35 cellular contexts compared by ENCODE assay signal in the genomic region with DNA sequence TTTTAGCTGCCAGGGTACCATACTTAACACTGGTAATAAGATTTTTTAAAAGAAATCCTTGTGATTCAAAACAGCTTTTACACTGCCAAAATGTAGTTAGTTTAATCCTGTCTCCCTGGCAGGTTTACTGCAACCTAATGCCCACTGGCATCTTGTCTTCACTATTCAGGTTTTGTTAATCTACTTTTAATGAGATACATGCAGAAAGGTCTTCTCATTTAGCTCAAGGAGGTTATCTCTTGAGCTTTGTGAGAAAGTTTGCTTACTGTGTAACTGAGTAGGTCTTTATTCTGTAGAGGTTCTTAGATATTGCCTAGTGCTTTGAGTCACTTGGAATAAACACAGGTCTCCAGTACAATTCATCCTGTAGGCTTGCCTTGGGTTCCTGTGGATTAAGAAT.
DNase-seq lines count a peak whose midpoint lies in the region; ATAC-seq and TF ChIP-seq lines count a peak whose summit lies in the region.
"Had no signal": no experiment of that assay in that cellular context is flagged by ENCODE, and none has a peak within 500 bp of the region (broad histone marks: within the 10 kb centered on the region; RNA-seq: fewer than 3 reads in every experiment).

No MANE protein-coding gene starts in this region.

- no peak overlapping the region for H3K27ac Mint-ChIP-seq in naive thymus-derived CD4-positive, alpha-beta T cell
- H3K27ac Mint-ChIP-seq: B cell; CD14-positive monocyte; CD4-positive, alpha-beta memory T cell; CD4-positive, alpha-beta T cell; CD4-positive, CD25-positive, alpha-beta regulatory T cell; CD8-positive, alpha-beta memory T cell; CD8-positive, alpha-beta T cell had no signal

- H3K36me3 ChIP-seq in SK-N-SH (replicated peaks in 1 of 2; ENCODE audit: control insufficient read depth in 1 of 2, insufficient read depth in 2 of 2, low read length in 1 of 2) (no peaks in the 10 kb centered on the region), HEK293 (ENCODE audit: control insufficient read depth in 2 of 2, insufficient read depth in 1 of 2, low read length in 2 of 2) (no peaks in the 10 kb centered on the region), esophagus muscularis mucosa (no peaks in the 10 kb centered on the region)
- H3K36me3 ChIP-seq in naive thymus-derived CD4-positive, alpha-beta T cell (ENCODE audit: control insufficient read depth in 2 of 3, insufficient read depth in 3 of 3, low read length in 3 of 3), result no peaks in the 10 kb centered on the region
- H3K36me3 ChIP-seq: BE2C; BLaER1; BLaER1 treated with 17β-estradiol and CSF1 and Interleukin-3, amounts not matched to agents 10 nM and 100 nM had no signal

- H2AFZ ChIP-seq in SK-N-SH (ENCODE audit: low read depth), result no peak overlapping the region

- H3K79me2 ChIP-seq in SK-N-SH (ENCODE audit: insufficient read depth), result no peaks in the 10 kb centered on the region

- H3K27me3 ChIP-seq in SK-N-SH (ENCODE audit: insufficient read depth), result no peaks in the 10 kb centered on the region
- H3K27me3 ChIP-seq in esophagus muscularis mucosa, result no peaks in the 10 kb centered on the region
- peaks cover 2% of the 10 kb centered on the region for H3K27me3 ChIP-seq in foreskin keratinocyte
- no peaks in the 10 kb centered on the region for H3K27me3 ChIP-seq in naive thymus-derived CD4-positive, alpha-beta T cell (ENCODE audit: control insufficient read depth in 2 of 2, insufficient read depth in 2 of 2, low read length in 2 of 2)
- H3K27me3 ChIP-seq: BE2C; BLaER1; BLaER1 treated with 17β-estradiol and CSF1 and Interleukin-3, amounts not matched to agents 10 nM and 100 nM had no signal

- TF ChIP-seq CTCF in SK-N-SH (IDR thresholded peaks at IDR 0.05), result no peak
- no peak for TF ChIP-seq CTCF in HEK293 (tag by site-specific recombination; IDR thresholded peaks at IDR 0.05)
- no peak for TF ChIP-seq CTCF in esophagus muscularis mucosa (IDR thresholded peaks at IDR 0.05)
- no peak for TF ChIP-seq CTCF in foreskin keratinocyte (conservative IDR thresholded peaks at IDR 0.05)

- no peaks in the 10 kb centered on the region for H3K9me2 ChIP-seq in SK-N-SH

- no peak for TF ChIP-seq EP300 in SK-N-SH (IDR thresholded peaks at IDR 0.05; ENCODE audit: borderline replicate concordance in 1 of 2, low read depth in 1 of 2, low read length in 1 of 2)
- no peak for TF ChIP-seq EP300 in esophagus muscularis mucosa (IDR thresholded peaks at IDR 0.05)

- H3K9me3 ChIP-seq in SK-N-SH (no peaks in the 10 kb centered on the region), HEK293 (ENCODE audit: control insufficient read depth, insufficient read depth, low read depth, low read length) (no peaks in the 10 kb centered on the region), esophagus muscularis mucosa (no peaks in the 10 kb centered on the region)
- no peaks in the 10 kb centered on the region for H3K9me3 ChIP-seq in naive thymus-derived CD4-positive, alpha-beta T cell (ENCODE audit: control insufficient read depth in 2 of 3, low read length in 3 of 3)
- H3K9me3 ChIP-seq: A549; BE2C; BLaER1; BLaER1 treated with 17β-estradiol and CSF1 and Interleukin-3, amounts not matched to agents 10 nM and 100 nM; Caco-2 had no signal

- H3K27me3 Mint-ChIP-seq in naive thymus-derived CD4-positive, alpha-beta T cell, result peaks cover 2 to 11% (median 7%) of the 10 kb centered on the region in 5 donors
- H3K27me3 Mint-ChIP-seq: CD4-positive, alpha-beta T cell had no signal

- H3K4me3 ChIP-seq in SK-N-SH (ENCODE audit: low read depth in 2 of 2, low read length in 1 of 2) (no peak overlapping the region), HEK293 (ENCODE audit: low read depth, low read length) (no peak overlapping the region), esophagus muscularis mucosa (no peak overlapping the region)
- H3K4me3 ChIP-seq in naive thymus-derived CD4-positive, alpha-beta T cell (ENCODE audit: low read length), result no peak overlapping the region
- H3K4me3 ChIP-seq: A549; BLaER1; BLaER1 treated with 17β-estradiol and CSF1 and Interleukin-3, amounts not matched to agents 10 nM and 100 nM had no signal

- no peak for TF ChIP-seq POLR2A in esophagus muscularis mucosa (IDR thresholded peaks at IDR 0.05; ENCODE audit: low read depth)

- H3K36me3 Mint-ChIP-seq in naive thymus-derived CD4-positive, alpha-beta T cell, result no peaks in the 10 kb centered on the region
- H3K36me3 Mint-ChIP-seq: CD14-positive monocyte; CD4-positive, alpha-beta memory T cell; CD4-positive, CD25-positive, alpha-beta regulatory T cell; CD8-positive, alpha-beta memory T cell; CD8-positive, alpha-beta T cell had no signal

- intact Hi-C loops in esophagus muscularis mucosa (cut with DNase I), result no loop called here
- intact Hi-C loops in naive thymus-derived CD4-positive, alpha-beta T cell (cut with micrococcal nuclease), result no loop called here

- no peak overlapping the region for H3K4me3 Mint-ChIP-seq in naive thymus-derived CD4-positive, alpha-beta T cell
- H3K4me3 Mint-ChIP-seq: B cell; CD14-positive monocyte; CD4-positive, alpha-beta memory T cell; CD4-positive, alpha-beta T cell; CD4-positive, CD25-positive, alpha-beta regulatory T cell; CD8-positive, alpha-beta memory T cell; CD8-positive, alpha-beta T cell had no signal

- H3K4me2 ChIP-seq in SK-N-SH, result no peak overlapping the region
- H3K4me2 ChIP-seq: A549; BLaER1; BLaER1 treated with 17β-estradiol and CSF1 and Interleukin-3, amounts not matched to agents 10 nM and 100 nM had no signal

- CTCF ChIA-PET in SK-N-SH (lab: Yijun Ruan, JAX), result no interaction called here
- CTCF ChIA-PET in HEK293 (lab: Yijun Ruan, JAX), result no interaction called here
- CTCF ChIA-PET in naive thymus-derived CD4-positive, alpha-beta T cell (lab: Charles Lee), result no interaction called here

- H3K27ac ChIP-seq in SK-N-SH (ENCODE audit: low read depth in 2 of 2, low read length in 1 of 2) (no peak overlapping the region), HEK293 (ENCODE audit: extremely low read depth, low read depth, low read length) (no peak overlapping the region), esophagus muscularis mucosa (replicated peaks in 1 of 4) (no peak overlapping the region), foreskin keratinocyte (no peak overlapping the region)
- H3K27ac ChIP-seq in naive thymus-derived CD4-positive, alpha-beta T cell (ENCODE audit: low read depth, low read length), result no peak overlapping the region
- H3K27ac ChIP-seq: 22Rv1; A549; BLaER1; BLaER1 treated with 17β-estradiol and CSF1 and Interleukin-3, amounts not matched to agents 10 nM and 100 nM; C4-2B had no signal

- no peak for ATAC-seq in SK-N-SH treated with all-trans-retinoic acid at 6 μM for 48 hours
- ATAC-seq in foreskin keratinocyte, result peak; percentile 34
- no peak for ATAC-seq in naive thymus-derived CD4-positive, alpha-beta T cell
- ATAC-seq: A549; CD8-positive, alpha-beta T cell had no signal

- H3K9me3 Mint-ChIP-seq in naive thymus-derived CD4-positive, alpha-beta T cell, result peaks cover 0 to 8% (median 2%) of the 10 kb centered on the region in 11 donors
- H3K9me3 Mint-ChIP-seq: CD8-positive, alpha-beta memory T cell; CD8-positive, alpha-beta T cell had no signal

- H3K4me1 ChIP-seq in SK-N-SH (ENCODE audit: control insufficient read depth in 1 of 2, insufficient read depth in 2 of 2, low read depth in 1 of 2, low read length in 1 of 2), result no peaks in the 10 kb centered on the region; a peak in 1 of 4 replicates
- H3K4me1 ChIP-seq in HEK293 (ENCODE audit: control insufficient read depth, insufficient read depth, low read length), result no peaks in the 10 kb centered on the region
- H3K4me1 ChIP-seq in esophagus muscularis mucosa, result no peaks in the 10 kb centered on the region
- no peaks in the 10 kb centered on the region for H3K4me1 ChIP-seq in foreskin keratinocyte
- no peaks in the 10 kb centered on the region for H3K4me1 ChIP-seq in naive thymus-derived CD4-positive, alpha-beta T cell (ENCODE audit: control insufficient read depth in 2 of 2, insufficient read depth in 2 of 2, low read length in 2 of 2)
- H3K4me1 ChIP-seq: A549; BE2C; BLaER1; BLaER1 treated with 17β-estradiol and CSF1 and Interleukin-3, amounts not matched to agents 10 nM and 100 nM; Caco-2 had no signal

- no peaks in the 10 kb centered on the region for H4K20me1 ChIP-seq in SK-N-SH (ENCODE audit: insufficient read depth)
- H4K20me1 ChIP-seq: BLaER1; BLaER1 treated with 17β-estradiol and CSF1 and Interleukin-3, amounts not matched to agents 10 nM and 100 nM had no signal

- TF ChIP-seq RAD21 in SK-N-SH (IDR thresholded peaks at IDR 0.05; ENCODE audit: low read length), result no peak

- DNase-seq in SK-N-SH (no peak), esophagus muscularis mucosa (ENCODE audit: extremely low spot score) (peak; percentile 14), foreskin keratinocyte (no peak), NCI-H2227 treated with DMSO at 0.1 percent for 48 hours (lab: John Stamatoyannopoulos, UW) (no peak), DMS53 treated with DMSO at 0.1 percent for 48 hours (lab: John Stamatoyannopoulos, UW; ENCODE audit: unreplicated experiment) (no peak)
- no peak for DNase-seq in naive thymus-derived CD4-positive, alpha-beta T cell
- DNase-seq: 8988T; ACHN; AML-193; BE2C; C1 segment of cervical spinal cord; Caco-2; Calu3; CD4-positive, alpha-beta memory T cell; CD4-positive, alpha-beta T cell; CD4-positive, CD25-positive, alpha-beta regulatory T cell; CD8-positive, alpha-beta memory T cell; CD8-positive, alpha-beta T cell; COR-L47; DMS 273 treated with DMSO at 0.1 percent for 48 hours; DMS153; DMS53; DMS79; DMS79 treated with DMSO at 0.1 percent for 48 hours; DND-41; EL had no signal

- H3K4me1 Mint-ChIP-seq in naive thymus-derived CD4-positive, alpha-beta T cell, result peaks cover 0 to 7% (median 0%) of the 10 kb centered on the region in 7 donors
- H3K4me1 Mint-ChIP-seq: B cell; CD14-positive monocyte; CD4-positive, alpha-beta memory T cell; CD4-positive, CD25-positive, alpha-beta regulatory T cell; CD8-positive, alpha-beta memory T cell had no signal

- no peak overlapping the region for H3K9ac ChIP-seq in SK-N-SH
- H3K9ac ChIP-seq: BLaER1; BLaER1 treated with 17β-estradiol and CSF1 and Interleukin-3, amounts not matched to agents 10 nM and 100 nM had no signal

- POLR2A ChIA-PET in SK-N-SH (lab: Yijun Ruan, JAX), result no interaction called here
- POLR2A ChIA-PET in HEK293 (lab: Yijun Ruan, JAX), result no interaction called here
- POLR2A ChIA-PET in naive thymus-derived CD4-positive, alpha-beta T cell (lab: Charles Lee), result no interaction called here

- no peaks in the 10 kb centered on the region for H3F3A ChIP-seq in SK-N-SH (replicated peaks; ENCODE audit: insufficient read depth)

TF ChIP-seq in SK-N-SH treated with all-trans-retinoic acid at 6 μM for 48 hours, 23 proteins besides CTCF, POLR2A, EP300 and RAD21:
- TF ChIP-seq ZNF70 (CRISPR knock-in tag; IDR thresholded peaks at IDR 0.05) (peak; percentile 90), ZFP30 (CRISPR knock-in tag; IDR thresholded peaks at IDR 0.05) (no peak), CSDC2 (CRISPR knock-in tag; IDR thresholded peaks at IDR 0.05) (no peak)

TF ChIP-seq in SK-N-SH, 30 proteins besides CTCF, POLR2A, EP300 and RAD21 (continues in another document):
- TF ChIP-seq FOXM1 (IDR thresholded peaks at IDR 0.05; ENCODE audit: low read depth) (no peak), SMC3 (IDR thresholded peaks at IDR 0.05; ENCODE audit: low read depth, low read length) (no peak), TCF12 (IDR thresholded peaks at IDR 0.05) (no peak)

TF ChIP-seq in HEK293, 187 proteins besides CTCF, POLR2A, EP300 and RAD21:
- TF ChIP-seq ZNF239 (tag by site-specific recombination; IDR thresholded peaks at IDR 0.05) (no peak), ZNF664 (tag by site-specific recombination; IDR thresholded peaks at IDR 0.05) (peak; percentile 24; the same call in 1 of the 2 replicates)
